ENCODE assay signal across 25 cellular contexts in the genomic region with DNA sequence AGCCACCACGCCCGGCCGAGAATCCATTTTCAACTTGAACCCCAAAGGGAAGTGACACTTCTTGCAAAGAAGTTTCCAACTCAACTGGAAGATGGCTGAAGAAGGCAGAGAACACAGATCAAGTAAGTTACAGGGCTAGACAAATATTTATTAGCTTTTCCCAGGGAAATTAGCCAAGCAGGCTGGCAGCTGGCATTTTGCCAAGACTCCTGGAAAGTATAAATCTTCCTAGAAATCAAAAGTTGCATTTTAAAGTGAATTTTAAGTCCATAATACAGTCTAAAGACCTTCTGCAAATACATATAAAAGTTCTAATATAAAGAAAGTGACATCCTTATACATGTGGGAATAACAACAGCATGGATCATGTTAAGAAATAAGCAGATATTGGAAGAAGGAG. TPM values are rescaled to one million over a fixed set of nuclear protein-coding genes. Genes with fewer than 3 reads are reported as not detected.
DNase-seq lines count a peak whose midpoint lies in the region; ATAC-seq and TF ChIP-seq lines count a peak whose summit lies in the region.
"Had no signal": no experiment of that assay in that cellular context is flagged by ENCODE, and none has a peak within 500 bp of the region (broad histone marks: within the 10 kb centered on the region; RNA-seq: fewer than 3 reads in every experiment).

No MANE protein-coding gene starts in this region.

- no peaks in the 10 kb centered on the region for H3K36me3 ChIP-seq in CD8-positive, alpha-beta T cell (ENCODE audit: insufficient read depth, low read length)
- H3K36me3 ChIP-seq: ascending aorta, esophagus squamous epithelium, prostate gland, suprapubic skin, WERI-Rb-1 had no signal

- peaks cover 55% of the 10 kb centered on the region for H3K4me1 ChIP-seq in CD8-positive, alpha-beta T cell (ENCODE audit: insufficient read depth, low read length)
- peaks cover 8% of the 10 kb centered on the region for H3K4me1 ChIP-seq in foreskin keratinocyte
- H3K4me1 ChIP-seq: prostate gland had no signal

- no peak for DNase-seq in activated CD4-positive, alpha-beta T cell treated with anti-CD3 and anti-CD28 coated beads for 36 hours
- no peak for DNase-seq in activated CD4-positive, alpha-beta T cell treated with anti-CD3 and anti-CD28 coated beads for 48 hours
- DNase-seq in CD8-positive, alpha-beta T cell, result no peak
- DNase-seq in T-cell (no peak), lung microvascular endothelial cell (ENCODE audit: low read depth in 2 of 2) (peak; percentile 10 to 18), ecto neural progenitor cell (ENCODE audit: low spot score) (no peak), foreskin keratinocyte (no peak)
- DNase-seq in stimulated activated naive CD4-positive, alpha-beta T cell treated with Interleukin-2 at 50 U/mL for 16 hours (lab: John Stamatoyannopoulos, UW), result no peak
- DNase-seq: effector CD4-positive, alpha-beta T cell; esophagus squamous epithelium; glutamatergic neuron; NCI-H1092; NCI-H2081 treated with DMSO at 0.1 percent for 48 hours; NCI-H510A treated with DMSO at 0.1 percent for 48 hours; PC-3; SHP77 treated with DMSO at 0.1 percent for 48 hours; small intestine; stimulated activated CD4-positive, alpha-beta T cell treated with anti-CD3 and anti-CD28 coated beads, Interleukin-2, amount 100 ng/mL, for 48 hours; WERI-Rb-1 had no signal

- no peak overlapping the region for H3K27ac ChIP-seq in CD8-positive, alpha-beta T cell (ENCODE audit: low read depth, low read length)
- H3K27ac ChIP-seq in foreskin keratinocyte, result no peak overlapping the region
- H3K27ac ChIP-seq: ascending aorta, C4-2B, esophagus squamous epithelium, KMS-11, prostate gland, suprapubic skin, WERI-Rb-1 had no signal

- H3K4me3 ChIP-seq in CD8-positive, alpha-beta T cell (ENCODE audit: low read depth, low read length), result no peak overlapping the region
- H3K4me3 ChIP-seq: ascending aorta, esophagus squamous epithelium, prostate gland, suprapubic skin had no signal

- H3K27me3 ChIP-seq in CD8-positive, alpha-beta T cell (ENCODE audit: insufficient read depth, low read length), result no peaks in the 10 kb centered on the region
- H3K27me3 ChIP-seq in foreskin keratinocyte, result no peaks in the 10 kb centered on the region
- H3K27me3 ChIP-seq: ascending aorta, esophagus squamous epithelium, suprapubic skin had no signal

- POLR2A ChIA-PET in activated CD4-positive, alpha-beta T cell treated with anti-CD3 and anti-CD28 coated beads for 36 hours (lab: Charles Lee), result no interaction called here
- POLR2A ChIA-PET in CD8-positive, alpha-beta T cell (lab: Charles Lee), result interaction anchor here (15.1 kb wide), 1 partner anchor 37 kb away, joined by 625 read pairs; the partner anchor contains the start of gene CNOT6L
- POLR2A ChIA-PET in T-cell (lab: Charles Lee), result interaction anchor here (0.6 to 2.4 kb wide), 5 partner anchors 39 to 70 kb away, joined by 3 to 8 read pairs (median 4); no protein-coding TSS in a partner anchor

- CTCF ChIA-PET in activated CD4-positive, alpha-beta T cell treated with anti-CD3 and anti-CD28 coated beads for 36 hours (lab: Charles Lee), result interaction anchor here (0.9 to 1.9 kb wide), 3 partner anchors 39 to 58 kb away, joined by 3 to 8 read pairs (median 5); no protein-coding TSS in a partner anchor
- CTCF ChIA-PET in CD8-positive, alpha-beta T cell (lab: Charles Lee), result interaction anchor here (0.9 to 5.5 kb wide), 2 partner anchors 32 to 38 kb away, joined by 3 to 22 read pairs; no protein-coding TSS in a partner anchor
- CTCF ChIA-PET in T-cell (lab: Charles Lee), result interaction anchor here in 1 of 2 donors (1.6 to 2.6 kb wide), 2 partner anchors 41 to 58 kb away, joined by 3 to 7 read pairs; no protein-coding TSS in a partner anchor

- intact Hi-C loops in activated CD4-positive, alpha-beta T cell treated with anti-CD3 and anti-CD28 coated beads for 36 hours (cut with DNase I, micrococcal nuclease), result no loop called here
- intact Hi-C loops in CD8-positive, alpha-beta T cell (cut with DNase I, micrococcal nuclease), result no loop called here

- H3K9me3 Mint-ChIP-seq in activated CD4-positive, alpha-beta T cell treated with anti-CD3 and anti-CD28 coated beads for 36 hours (ENCODE audit: low read depth), result no peaks in the 10 kb centered on the region
- no peaks in the 10 kb centered on the region for H3K9me3 Mint-ChIP-seq in CD8-positive, alpha-beta T cell
- no peaks in the 10 kb centered on the region for H3K9me3 Mint-ChIP-seq in T-cell
- H3K9me3 Mint-ChIP-seq: central memory CD8-positive, alpha-beta T cell had no signal

- H3K9me3 ChIP-seq in CD8-positive, alpha-beta T cell (ENCODE audit: low read length), result no peaks in the 10 kb centered on the region
- H3K9me3 ChIP-seq: ascending aorta, esophagus squamous epithelium, prostate gland, suprapubic skin had no signal

- peaks cover 2% of the 10 kb centered on the region for H3K27me3 Mint-ChIP-seq in activated CD4-positive, alpha-beta T cell treated with anti-CD3 and anti-CD28 coated beads for 36 hours
- H3K27me3 Mint-ChIP-seq in CD8-positive, alpha-beta T cell (ENCODE audit: low read depth), result no peaks in the 10 kb centered on the region
- peaks cover 0 to 1% of the 10 kb centered on the region in 2 donors for H3K27me3 Mint-ChIP-seq in T-cell
- H3K27me3 Mint-ChIP-seq: central memory CD8-positive, alpha-beta T cell had no signal

- H3K4me1 Mint-ChIP-seq in activated CD4-positive, alpha-beta T cell treated with anti-CD3 and anti-CD28 coated beads for 36 hours, result peaks cover 71% of the 10 kb centered on the region
- peaks cover 72% of the 10 kb centered on the region for H3K4me1 Mint-ChIP-seq in CD8-positive, alpha-beta T cell (ENCODE audit: low read depth)
- H3K4me1 Mint-ChIP-seq in T-cell, result peaks cover 71 to 79% (median 79%) of the 10 kb centered on the region in 3 donors

- no peak for ATAC-seq in activated CD4-positive, alpha-beta T cell treated with anti-CD3 and anti-CD28 coated beads for 36 hours
- ATAC-seq in CD8-positive, alpha-beta T cell, result no peak
- ATAC-seq in T-cell (replicated peaks in 1 of 4) (no peak), foreskin keratinocyte (no peak)
- ATAC-seq: PC-3 had no signal

- no peak for TF ChIP-seq CTCF in CD8-positive, alpha-beta T cell (IDR thresholded peaks at IDR 0.05)
- TF ChIP-seq CTCF in foreskin keratinocyte (conservative IDR thresholded peaks at IDR 0.05), result no peak

- H3K36me3 Mint-ChIP-seq in activated CD4-positive, alpha-beta T cell treated with anti-CD3 and anti-CD28 coated beads for 36 hours (ENCODE audit: low read depth), result peaks cover 16% of the 10 kb centered on the region
- H3K36me3 Mint-ChIP-seq in CD8-positive, alpha-beta T cell, result peaks cover 10% of the 10 kb centered on the region
- H3K36me3 Mint-ChIP-seq in T-cell, result no peaks in the 10 kb centered on the region

- H3K4me3 Mint-ChIP-seq in activated CD4-positive, alpha-beta T cell treated with anti-CD3 and anti-CD28 coated beads for 36 hours, result no peak overlapping the region
- no peak overlapping the region for H3K4me3 Mint-ChIP-seq in CD8-positive, alpha-beta T cell
- H3K4me3 Mint-ChIP-seq in T-cell, result no peak overlapping the region
- H3K4me3 Mint-ChIP-seq: central memory CD8-positive, alpha-beta T cell had no signal

- H3K27ac Mint-ChIP-seq in activated CD4-positive, alpha-beta T cell treated with anti-CD3 and anti-CD28 coated beads for 36 hours, result peak overlapping the region; percentile 74
- H3K27ac Mint-ChIP-seq in CD8-positive, alpha-beta T cell, result peak overlapping the region; percentile 99
- H3K27ac Mint-ChIP-seq in T-cell, result peak overlapping the region; percentile 99

RNA-seq across cellular contexts. Expression of gene MRPL1, which starts 3.4 kb away (rescaled TPM):
- total RNA-seq in activated CD4-positive, alpha-beta T cell treated with anti-CD3 and anti-CD28 coated beads for 36 hours, result 10 to 100 TPM; 61.1 to 70.6 TPM
- 10 to 100 TPM; 14.8 to 20.5 TPM for total RNA-seq in CD8-positive, alpha-beta T cell
- total RNA-seq in T-cell (10 to 100 TPM; 16.9 to 27.2 (median 21.0) TPM), lung microvascular endothelial cell (18.3 and 20.9 TPM in 2 replicates), foreskin keratinocyte (56.2 and 57.8 TPM in 2 replicates)
- polyA plus RNA-seq in foreskin keratinocyte, result 42.0 and 43.7 TPM in 2 replicates

RNA-seq across cellular contexts. Expression of gene CNOT6L, which starts 40.1 kb away (rescaled TPM):
- 100 to 1,000 TPM; 111 to 122 TPM for total RNA-seq in activated CD4-positive, alpha-beta T cell treated with anti-CD3 and anti-CD28 coated beads for 36 hours
- 100 to 1,000 TPM; 324 to 341 TPM for total RNA-seq in CD8-positive, alpha-beta T cell
- 100 to 1,000 TPM; 159 to 207 (median 170) TPM for total RNA-seq in T-cell
- total RNA-seq in lung microvascular endothelial cell, result 29.2 and 31.2 TPM in 2 replicates
- total RNA-seq in foreskin keratinocyte, result 17.1 and 17.6 TPM in 2 replicates
- polyA plus RNA-seq in foreskin keratinocyte, result 3.2 and 4.2 TPM in 2 replicates

Comparison
In these comparisons a context has a peak if more than half of its experiments do, and no peak if none do; other contexts are left out.
1. DNase-seq: peak in lung microvascular endothelial cell (2 of 2); none in activated CD4-positive, alpha-beta T cell treated with anti-CD3 and anti-CD28 coated beads for 36 hours (single experiment), activated CD4-positive, alpha-beta T cell treated with anti-CD3 and anti-CD28 coated beads for 48 hours (single experiment), CD8-positive, alpha-beta T cell (0 of 7), T-cell (0 of 34), ecto neural progenitor cell (single experiment), foreskin keratinocyte (0 of 2) and stimulated activated naive CD4-positive, alpha-beta T cell treated with Interleukin-2 at 50 U/mL for 16 hours (single experiment).
2. Peak in every context shown above with its lines, with median percentiles within 50 percentile points of each other: H3K27ac Mint-ChIP-seq.